ENCODE assay signal across 8 cellular contexts in the genomic region with DNA sequence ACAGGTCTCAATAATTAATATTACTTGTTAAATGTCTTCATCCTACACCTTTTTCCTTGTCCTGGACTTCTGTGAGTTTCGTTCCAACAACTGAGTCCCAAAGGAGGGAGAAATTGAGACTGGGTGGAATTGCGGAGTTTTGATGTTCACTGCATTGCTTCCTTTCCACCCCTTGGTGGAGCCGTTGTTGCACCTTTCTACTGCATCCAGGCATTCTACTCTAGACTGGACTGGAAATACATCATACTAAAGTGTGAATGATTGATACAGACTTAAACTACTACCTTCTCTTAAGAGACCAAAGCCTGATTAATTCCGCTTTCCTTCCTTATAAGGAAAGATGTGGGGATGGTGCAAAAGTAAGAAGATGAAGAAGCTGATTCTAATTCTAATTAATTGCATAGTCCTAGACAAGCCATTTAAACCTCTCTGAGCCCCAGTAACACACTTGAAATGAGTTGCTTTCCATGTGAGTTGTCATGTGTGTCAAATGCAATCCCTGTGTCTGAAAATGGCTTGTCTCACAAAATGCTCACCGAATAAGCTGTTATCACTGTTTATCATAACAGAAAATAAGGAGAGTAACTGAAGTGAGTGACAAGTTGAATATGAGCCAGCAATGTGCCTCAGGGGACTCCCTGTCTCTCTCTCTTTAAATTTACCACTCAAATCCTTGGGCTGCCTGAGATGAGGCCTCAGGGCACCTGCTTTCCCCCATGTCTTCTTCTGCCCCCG.
DNase-seq lines count a peak whose midpoint lies in the region; ATAC-seq and TF ChIP-seq lines count a peak whose summit lies in the region.

No MANE protein-coding gene starts in this region.

- no peak overlapping the region for H3K4me3 Mint-ChIP-seq in glutamatergic neuron (ENCODE audit: unreplicated experiment)
- no peak overlapping the region for H3K4me3 Mint-ChIP-seq in activated T-helper 17 cell treated with anti-CD3 and anti-CD28 coated beads, Interleukin-2, amount 50 U/mL, for 72 hours

- CTCF ChIA-PET in AG04449 (lab: Yijun Ruan, JAX) = interaction anchor here (1.2 kb wide), 1 partner anchor 1231 kb away, joined by 3 read pairs; no protein-coding TSS in a partner anchor
- CTCF ChIA-PET in OCI-LY7 (lab: Charles Lee; ENCODE audit: unreplicated experiment) = no interaction called here

- no peaks in the 10 kb centered on the region for H3K4me1 Mint-ChIP-seq in glutamatergic neuron (ENCODE audit: low read depth, unreplicated experiment)
- H3K4me1 Mint-ChIP-seq in activated T-helper 17 cell treated with anti-CD3 and anti-CD28 coated beads, Interleukin-2, amount 50 U/mL, for 72 hours = no peaks in the 10 kb centered on the region

- POLR2A ChIA-PET in AG04449 (lab: Yijun Ruan, JAX) = no interaction called here
- POLR2A ChIA-PET in OCI-LY7 (lab: Charles Lee) = no interaction called here

- no peaks in the 10 kb centered on the region for H3K9me2 ChIP-seq in OCI-LY7 (ENCODE audit: insufficient read depth, low read length)

- TF ChIP-seq CTCF in AG04449 (IDR thresholded peaks at IDR 0.05; ENCODE audit: insufficient read depth, low read length, missing control alignments) = peak; percentile 22
- peak; percentile 78 for TF ChIP-seq CTCF in OCI-LY7 (conservative IDR thresholded peaks at IDR 0.05; ENCODE audit: low read length)
- TF ChIP-seq CTCF in glutamatergic neuron (IDR thresholded peaks at IDR 0.05; ENCODE audit: partially characterized antibody, unreplicated experiment) = peak; percentile 58

- no peak for ATAC-seq in activated T-helper 17 cell treated with anti-CD3 and anti-CD28 coated beads, Interleukin-2, amount 50 U/mL, for 72 hours (replicated peaks)
- no peak for ATAC-seq in HG02798 (IDR thresholded peaks at IDR 0.05; ENCODE audit: poor library complexity, unreplicated experiment)
- ATAC-seq in HG02852 (IDR thresholded peaks at IDR 0.05; ENCODE audit: unreplicated experiment) = no peak

- H3K4me3 ChIP-seq in AG04449 (ENCODE audit: low read depth, low read length) = no peak overlapping the region
- no peak overlapping the region for H3K4me3 ChIP-seq in H7 (ENCODE audit: insufficient read depth, low read depth, low read length)
- no peak overlapping the region for H3K4me3 ChIP-seq in OCI-LY7 (ENCODE audit: low read depth, low read length, poor library complexity, severe bottlenecking)

- H3K27ac Mint-ChIP-seq in glutamatergic neuron (ENCODE audit: unreplicated experiment) = no peak overlapping the region
- H3K27ac Mint-ChIP-seq in activated T-helper 17 cell treated with anti-CD3 and anti-CD28 coated beads, Interleukin-2, amount 50 U/mL, for 72 hours = no peak overlapping the region

- H3K79me2 ChIP-seq in OCI-LY7 (ENCODE audit: insufficient read depth, low read depth, low read length) = no peaks in the 10 kb centered on the region

- H3K36me3 Mint-ChIP-seq in glutamatergic neuron (ENCODE audit: unreplicated experiment) = no peaks in the 10 kb centered on the region
- H3K36me3 Mint-ChIP-seq in activated T-helper 17 cell treated with anti-CD3 and anti-CD28 coated beads, Interleukin-2, amount 50 U/mL, for 72 hours (ENCODE audit: low read depth) = no peaks in the 10 kb centered on the region

- peaks cover 2% of the 10 kb centered on the region for H3K27me3 Mint-ChIP-seq in glutamatergic neuron (ENCODE audit: unreplicated experiment)
- H3K27me3 Mint-ChIP-seq in activated T-helper 17 cell treated with anti-CD3 and anti-CD28 coated beads, Interleukin-2, amount 50 U/mL, for 72 hours = peaks cover 13% of the 10 kb centered on the region

- H3K36me3 ChIP-seq in H7 (replicated peaks; ENCODE audit: control insufficient read depth, insufficient read depth, low read length) (no peaks in the 10 kb centered on the region), OCI-LY7 (ENCODE audit: insufficient read depth, low read length) (no peaks in the 10 kb centered on the region)

- no peaks in the 10 kb centered on the region for H3K27me3 ChIP-seq in H7 (ENCODE audit: control insufficient read depth, insufficient read depth, low read length)

- no peaks in the 10 kb centered on the region for H4K20me1 ChIP-seq in OCI-LY7 (ENCODE audit: insufficient read depth, low read length)

- BruUV-seq in OCI-LY7 (replicated peaks; lab: Mats Ljungman, UMichigan) = no TSS peak

- H3K9me3 Mint-ChIP-seq in glutamatergic neuron (ENCODE audit: unreplicated experiment) = peaks cover 1% of the 10 kb centered on the region
- peaks cover 6% of the 10 kb centered on the region for H3K9me3 Mint-ChIP-seq in activated T-helper 17 cell treated with anti-CD3 and anti-CD28 coated beads, Interleukin-2, amount 50 U/mL, for 72 hours

- H3K4me1 ChIP-seq in OCI-LY7 (ENCODE audit: insufficient read depth, low read length, poor library complexity, severe bottlenecking) = no peaks in the 10 kb centered on the region

- H3K9me3 ChIP-seq in OCI-LY7 (ENCODE audit: low read length) = no peaks in the 10 kb centered on the region

- H2AFZ ChIP-seq in OCI-LY7 (ENCODE audit: low read length) = no peak overlapping the region

- intact Hi-C loops in OCI-LY7 (cut with micrococcal nuclease; ENCODE audit: unreplicated experiment) = loop anchor here (5.0 kb wide), 1 partner anchor 1231 kb away; the partner anchor contains the start of gene PTPRT

- no peak for DNase-seq in AG04449 (ENCODE audit: low read depth, low spot score)
- peak; percentile 37 for DNase-seq in H7
- DNase-seq in OCI-LY7 (ENCODE audit: low spot score) = peak; percentile 23
- DNase-seq in glutamatergic neuron = peak; percentile 36
- no peak for DNase-seq in NOMO-1 treated with DMSO at 0.1 percent for 48 hours (lab: John Stamatoyannopoulos, UW; ENCODE audit: unreplicated experiment)

- no peak overlapping the region for H3K27ac ChIP-seq in OCI-LY7 (ENCODE audit: low read depth, low read length, poor library complexity, severe bottlenecking)

- H3K4me2 ChIP-seq in OCI-LY7 (ENCODE audit: low read length) = no peak overlapping the region

Comparison
In these comparisons a context has a peak if more than half of its experiments do, and no peak if none do; other contexts are left out.
1. DNase-seq: peak in H7 (single experiment), OCI-LY7 (single experiment) and glutamatergic neuron (single experiment); none in AG04449 (single experiment) and NOMO-1 treated with DMSO at 0.1 percent for 48 hours (single experiment).
2. CTCF ChIP-seq: peak in every context shown above with its lines; median percentile 78 in OCI-LY7; 58 in glutamatergic neuron; 22 in AG04449.